1 cellular context compared by ENCODE assay signal in the genomic region with DNA sequence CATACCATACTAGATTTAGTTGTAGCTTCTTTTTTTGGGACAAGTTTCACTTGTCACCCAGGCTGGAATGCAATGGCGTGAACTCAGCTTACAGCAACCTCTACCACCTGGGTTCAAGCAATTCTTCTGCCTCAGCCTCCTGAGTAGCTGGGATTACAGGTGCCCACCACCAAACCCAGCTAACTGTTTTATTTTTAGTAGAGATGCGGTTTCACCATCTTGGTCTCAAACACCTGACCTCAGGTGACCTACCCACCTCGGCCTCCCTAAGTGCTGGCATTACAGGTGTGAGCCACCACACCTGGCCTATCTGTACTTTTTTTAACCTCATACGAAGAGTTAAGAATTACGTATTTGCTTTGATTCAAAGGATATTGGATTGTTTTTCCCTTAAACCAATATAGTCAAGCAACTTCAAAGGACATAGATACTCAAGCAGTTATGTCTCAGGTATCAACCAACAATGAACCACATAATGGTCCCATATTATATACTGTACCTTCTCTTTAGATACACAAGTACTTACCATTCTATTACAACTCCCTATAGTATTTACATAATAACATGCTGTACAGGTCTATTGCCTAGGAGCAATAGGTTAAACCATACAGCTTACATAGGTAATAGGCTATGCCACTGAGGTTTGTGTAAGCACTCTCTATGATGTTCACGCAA.
TF ChIP-seq lines count a peak whose summit lies in the region.

No MANE protein-coding gene starts in this region.

TF ChIP-seq in K562, 482 proteins besides CTCF, POLR2A, EP300 and RAD21 (continued from another document):
- TF ChIP-seq, protein P1, sequence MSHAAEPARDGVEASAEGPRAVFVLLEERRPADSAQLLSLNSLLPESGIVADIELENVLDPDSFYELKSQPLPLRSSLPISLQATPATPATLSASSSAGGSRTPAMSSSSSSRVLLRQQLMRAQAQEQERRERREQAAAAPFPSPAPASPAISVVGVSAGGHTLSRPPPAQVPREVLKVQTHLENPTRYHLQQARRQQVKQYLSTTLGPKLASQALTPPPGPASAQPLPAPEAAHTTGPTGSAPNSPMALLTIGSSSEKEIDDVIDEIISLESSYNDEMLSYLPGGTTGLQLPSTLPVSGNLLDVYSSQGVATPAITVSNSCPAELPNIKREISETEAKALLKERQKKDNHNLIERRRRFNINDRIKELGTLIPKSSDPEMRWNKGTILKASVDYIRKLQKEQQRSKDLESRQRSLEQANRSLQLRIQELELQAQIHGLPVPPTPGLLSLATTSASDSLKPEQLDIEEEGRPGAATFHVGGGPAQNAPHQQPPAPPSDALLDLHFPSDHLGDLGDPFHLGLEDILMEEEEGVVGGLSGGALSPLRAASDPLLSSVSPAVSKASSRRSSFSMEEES (CRISPR knock-in tag; IDR thresholded peaks at IDR 0.05): no peak
- TF ChIP-seq ZNF311 (CRISPR knock-in tag; IDR thresholded peaks at IDR 0.05): no peak
- 0 out of 2 replicates have a peak, but pooled peaks have one; percentile 13 for TF ChIP-seq ATF4 (CRISPR knock-in tag; IDR thresholded peaks at IDR 0.05)
- TF ChIP-seq TEAD2 (tag; IDR thresholded peaks at IDR 0.05): no peak
- no peak for TF ChIP-seq SMC3 (conservative IDR thresholded peaks at IDR 0.05; ENCODE audit: insufficient read depth, low read depth, low read length)
- TF ChIP-seq SAFB (IDR thresholded peaks at IDR 0.05; ENCODE audit: borderline replicate concordance, low read depth, low read length): no peak
- TF ChIP-seq, protein P2, sequence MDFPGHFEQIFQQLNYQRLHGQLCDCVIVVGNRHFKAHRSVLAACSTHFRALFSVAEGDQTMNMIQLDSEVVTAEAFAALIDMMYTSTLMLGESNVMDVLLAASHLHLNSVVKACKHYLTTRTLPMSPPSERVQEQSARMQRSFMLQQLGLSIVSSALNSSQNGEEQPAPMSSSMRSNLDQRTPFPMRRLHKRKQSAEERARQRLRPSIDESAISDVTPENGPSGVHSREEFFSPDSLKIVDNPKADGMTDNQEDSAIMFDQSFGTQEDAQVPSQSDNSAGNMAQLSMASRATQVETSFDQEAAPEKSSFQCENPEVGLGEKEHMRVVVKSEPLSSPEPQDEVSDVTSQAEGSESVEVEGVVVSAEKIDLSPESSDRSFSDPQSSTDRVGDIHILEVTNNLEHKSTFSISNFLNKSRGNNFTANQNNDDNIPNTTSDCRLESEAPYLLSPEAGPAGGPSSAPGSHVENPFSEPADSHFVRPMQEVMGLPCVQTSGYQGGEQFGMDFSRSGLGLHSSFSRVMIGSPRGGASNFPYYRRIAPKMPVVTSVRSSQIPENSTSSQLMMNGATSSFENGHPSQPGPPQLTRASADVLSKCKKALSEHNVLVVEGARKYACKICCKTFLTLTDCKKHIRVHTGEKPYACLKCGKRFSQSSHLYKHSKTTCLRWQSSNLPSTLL (IDR thresholded peaks at IDR 0.05): no peak
- no peak for TF ChIP-seq MYBL2 (IDR thresholded peaks at IDR 0.05; ENCODE audit: low read depth)
- TF ChIP-seq MYBL2 (CRISPR knock-in tag; IDR thresholded peaks at IDR 0.05; ENCODE audit: borderline replicate concordance): no peak
- no peak for TF ChIP-seq WHSC1 (IDR thresholded peaks at IDR 0.05; ENCODE audit: low read length)
- no peak for TF ChIP-seq CBX1 (IDR thresholded peaks at IDR 0.05; ENCODE audit: low read depth)
- peak; percentile 67; the same call in 1 of the 2 replicates for TF ChIP-seq SUPT5H (IDR thresholded peaks at IDR 0.05)
- 0 out of 4 replicates have a peak, but pooled peaks of 1 of the 2 experiments have one; percentile 31 for TF ChIP-seq MAZ (CRISPR knock-in tag; conservative IDR thresholded peaks at IDR 0.05 in 1 of 2, IDR thresholded peaks at IDR 0.05 in 1 of 2)
- no peak for TF ChIP-seq ZNF184 (CRISPR knock-in tag; IDR thresholded peaks at IDR 0.05)
- TF ChIP-seq POLR2AphosphoS2 (IDR thresholded peaks at IDR 0.05; ENCODE audit: low read length): 0 out of 2 replicates have a peak, but pooled peaks have one; percentile 89
- TF ChIP-seq NR2F6 (CRISPR knock-in tag; IDR thresholded peaks at IDR 0.05): 0 out of 2 replicates have a peak, but pooled peaks have one; percentile 27
- TF ChIP-seq CREBBP (IDR thresholded peaks at IDR 0.05; ENCODE audit: low read depth, low read length): no peak
- TF ChIP-seq, protein P3, sequence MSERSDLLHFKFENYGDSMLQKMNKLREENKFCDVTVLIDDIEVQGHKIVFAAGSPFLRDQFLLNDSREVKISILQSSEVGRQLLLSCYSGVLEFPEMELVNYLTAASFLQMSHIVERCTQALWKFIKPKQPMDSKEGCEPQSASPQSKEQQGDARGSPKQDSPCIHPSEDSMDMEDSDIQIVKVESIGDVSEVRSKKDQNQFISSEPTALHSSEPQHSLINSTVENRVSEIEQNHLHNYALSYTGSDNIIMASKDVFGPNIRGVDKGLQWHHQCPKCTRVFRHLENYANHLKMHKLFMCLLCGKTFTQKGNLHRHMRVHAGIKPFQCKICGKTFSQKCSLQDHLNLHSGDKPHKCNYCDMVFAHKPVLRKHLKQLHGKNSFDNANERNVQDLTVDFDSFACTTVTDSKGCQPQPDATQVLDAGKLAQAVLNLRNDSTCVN (CRISPR knock-in tag; IDR thresholded peaks at IDR 0.05): 0 out of 2 replicates have a peak, but pooled peaks have one; percentile 13
- TF ChIP-seq, protein P4, sequence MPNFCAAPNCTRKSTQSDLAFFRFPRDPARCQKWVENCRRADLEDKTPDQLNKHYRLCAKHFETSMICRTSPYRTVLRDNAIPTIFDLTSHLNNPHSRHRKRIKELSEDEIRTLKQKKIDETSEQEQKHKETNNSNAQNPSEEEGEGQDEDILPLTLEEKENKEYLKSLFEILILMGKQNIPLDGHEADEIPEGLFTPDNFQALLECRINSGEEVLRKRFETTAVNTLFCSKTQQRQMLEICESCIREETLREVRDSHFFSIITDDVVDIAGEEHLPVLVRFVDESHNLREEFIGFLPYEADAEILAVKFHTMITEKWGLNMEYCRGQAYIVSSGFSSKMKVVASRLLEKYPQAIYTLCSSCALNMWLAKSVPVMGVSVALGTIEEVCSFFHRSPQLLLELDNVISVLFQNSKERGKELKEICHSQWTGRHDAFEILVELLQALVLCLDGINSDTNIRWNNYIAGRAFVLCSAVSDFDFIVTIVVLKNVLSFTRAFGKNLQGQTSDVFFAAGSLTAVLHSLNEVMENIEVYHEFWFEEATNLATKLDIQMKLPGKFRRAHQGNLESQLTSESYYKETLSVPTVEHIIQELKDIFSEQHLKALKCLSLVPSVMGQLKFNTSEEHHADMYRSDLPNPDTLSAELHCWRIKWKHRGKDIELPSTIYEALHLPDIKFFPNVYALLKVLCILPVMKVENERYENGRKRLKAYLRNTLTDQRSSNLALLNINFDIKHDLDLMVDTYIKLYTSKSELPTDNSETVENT (CRISPR knock-in tag; IDR thresholded peaks at IDR 0.05): no peak
- no peak for TF ChIP-seq EZH2 (IDR thresholded peaks at IDR 0.05; ENCODE audit: borderline replicate concordance, low read depth, low read length)
- TF ChIP-seq FOXK1 (CRISPR knock-in tag; IDR thresholded peaks at IDR 0.05; ENCODE audit: borderline replicate concordance): no peak
- peak; percentile 58 for TF ChIP-seq POLR2H (tag; IDR thresholded peaks at IDR 0.05; ENCODE audit: low read depth)
- 0 out of 2 replicates have a peak, but pooled peaks have one; percentile 33 for TF ChIP-seq ZNF655 (CRISPR knock-in tag; IDR thresholded peaks at IDR 0.05)
- TF ChIP-seq RHOXF2B (CRISPR knock-in tag; conservative IDR thresholded peaks at IDR 0.05): 0 out of 2 replicates have a peak, but pooled peaks have one; percentile 48
- TF ChIP-seq, protein P5, sequence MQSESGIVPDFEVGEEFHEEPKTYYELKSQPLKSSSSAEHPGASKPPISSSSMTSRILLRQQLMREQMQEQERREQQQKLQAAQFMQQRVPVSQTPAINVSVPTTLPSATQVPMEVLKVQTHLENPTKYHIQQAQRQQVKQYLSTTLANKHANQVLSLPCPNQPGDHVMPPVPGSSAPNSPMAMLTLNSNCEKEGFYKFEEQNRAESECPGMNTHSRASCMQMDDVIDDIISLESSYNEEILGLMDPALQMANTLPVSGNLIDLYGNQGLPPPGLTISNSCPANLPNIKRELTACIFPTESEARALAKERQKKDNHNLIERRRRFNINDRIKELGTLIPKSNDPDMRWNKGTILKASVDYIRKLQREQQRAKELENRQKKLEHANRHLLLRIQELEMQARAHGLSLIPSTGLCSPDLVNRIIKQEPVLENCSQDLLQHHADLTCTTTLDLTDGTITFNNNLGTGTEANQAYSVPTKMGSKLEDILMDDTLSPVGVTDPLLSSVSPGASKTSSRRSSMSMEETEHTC (IDR thresholded peaks at IDR 0.05): no peak
